17 cellular contexts compared by ENCODE assay signal in the genomic region with DNA sequence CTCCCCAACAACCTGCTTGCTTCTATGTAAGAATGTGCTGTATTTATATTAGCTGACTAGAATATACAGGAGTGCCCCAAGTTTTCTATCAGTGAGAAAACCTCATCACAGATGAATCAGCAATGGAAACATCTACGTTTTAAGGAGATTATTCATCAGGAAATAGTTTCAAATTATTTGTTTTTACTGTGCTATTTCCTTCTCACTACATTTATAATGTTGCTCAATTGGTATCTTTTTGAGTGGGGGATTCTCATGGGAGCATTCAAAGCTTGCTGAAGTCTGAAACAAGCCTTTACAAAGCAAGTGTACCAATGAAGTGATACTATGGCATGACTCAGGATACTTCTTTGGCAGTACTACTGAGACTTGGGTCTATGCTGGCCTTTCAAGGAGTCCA.
DNase-seq lines count a peak whose midpoint lies in the region; ATAC-seq and FAIRE-seq lines count a peak whose summit lies in the region.
"Had no signal": no experiment of that assay in that cellular context is flagged by ENCODE, and none has a peak within 500 bp of the region (broad histone marks: within the 10 kb centered on the region; RNA-seq: fewer than 3 reads in every experiment).

No MANE protein-coding gene starts in this region.

- ATAC-seq in left colon = no peak
- ATAC-seq: GM23338 had no signal

- no peak for FAIRE-seq in frontal cortex (lab: Jason Lieb, UNC)

- H3K27me3 ChIP-seq in ACC112 (ENCODE audit: insufficient read depth, low read length) = no peaks in the 10 kb centered on the region
- no peaks in the 10 kb centered on the region for H3K27me3 ChIP-seq in adipocyte (replicated peaks; ENCODE audit: control insufficient read depth, insufficient read depth, low read length)
- H3K27me3 ChIP-seq: uterus had no signal

- DNase-seq in GM04504 (ENCODE audit: low read depth) (peak; percentile 71), adipocyte (ENCODE audit: low read depth) (no peak), fibroblast of the conjunctiva (ENCODE audit: low read depth) (peak; percentile 76), UCSD-AML1 (lab: John Stamatoyannopoulos, UW; ENCODE audit: unreplicated experiment) (no peak), left colon (no peak), frontal cortex (ENCODE audit: low spot score in 2 of 2) (no peak), DMS79 treated with DMSO at 0.1 percent for 48 hours (lab: John Stamatoyannopoulos, UW) (no peak)
- DNase-seq: C1 segment of cervical spinal cord; cortex of kidney; NCI-H2081 treated with DMSO at 0.1 percent for 48 hours; NK-92 treated with Interleukin-12 subunit alpha and Interleukin-12 subunit beta, amount 100 ng/mL, for 24 hours; retina; stimulated activated naive CD4-positive, alpha-beta T cell treated with Interleukin-2 at 50 U/mL for 16 hours; uterus had no signal

- H3K36me3 ChIP-seq in ACC112 (ENCODE audit: insufficient read depth, low read length) (peaks cover 8% of the 10 kb centered on the region; the same call in 1 of the 2 replicates), adipocyte (ENCODE audit: control insufficient read depth, insufficient read depth, low read length, severe bottlenecking) (no peaks in the 10 kb centered on the region)
- H3K36me3 ChIP-seq: uterus had no signal

- peak overlapping the region; percentile 48 for H3K9ac ChIP-seq in adipocyte (ENCODE audit: low read length)

- peaks cover 59% of the 10 kb centered on the region for H3K4me1 ChIP-seq in ACC112 (ENCODE audit: control insufficient read depth, insufficient read depth, low read length, unreplicated experiment)
- H3K4me1 ChIP-seq in adipocyte (ENCODE audit: control insufficient read depth, insufficient read depth, low read length) = peaks cover 42% of the 10 kb centered on the region
- H3K4me1 ChIP-seq: uterus had no signal

- H2AFZ ChIP-seq in ACC112 (ENCODE audit: low read length, unreplicated experiment) = no peak overlapping the region
- H2AFZ ChIP-seq: GM23338 had no signal

- peak overlapping the region; percentile 40 for H3K4me3 ChIP-seq in ACC112 (ENCODE audit: low read depth, low read length)
- H3K4me3 ChIP-seq in adipocyte (ENCODE audit: low read length) = no peak overlapping the region
- H3K4me3 ChIP-seq: GM23338, uterus had no signal

- intact Hi-C loops in left colon (cut with DNase I, micrococcal nuclease) = no loop called here

- no peaks in the 10 kb centered on the region for H3K79me2 ChIP-seq in ACC112 (ENCODE audit: control insufficient read depth, insufficient read depth, low read length, unreplicated experiment)

- peak overlapping the region; percentile 99 for H3K27ac ChIP-seq in ACC112 (ENCODE audit: low read depth, low read length)
- H3K27ac ChIP-seq: HL-60, uterus had no signal

- no peaks in the 10 kb centered on the region for H3K9me3 ChIP-seq in adipocyte (ENCODE audit: control insufficient read depth, low read length)
- H3K9me3 ChIP-seq: uterus had no signal

Comparison
In these comparisons a context has a peak if more than half of its experiments do, and no peak if none do; other contexts are left out.
1. DNase-seq: peak in GM04504 (single experiment) and fibroblast of the conjunctiva (single experiment); none in adipocyte (single experiment), UCSD-AML1 (single experiment), left colon (0 of 2), frontal cortex (0 of 2) and DMS79 treated with DMSO at 0.1 percent for 48 hours (single experiment).